Comparison of ENCODE assay signal across 21 cellular contexts in genomic region chr2:238638982-238639341, GRCh38.
DNase-seq lines count a peak whose midpoint lies in the region; ATAC-seq, FAIRE-seq and TF ChIP-seq lines count a peak whose summit lies in the region.
"Had no signal": no experiment of that assay in that cellular context is flagged by ENCODE, and none has a peak within 500 bp of the region (broad histone marks: within the 10 kb centered on the region; RNA-seq: fewer than 3 reads in every experiment).

No MANE protein-coding gene starts in this region.

- TF ChIP-seq CTCF in mammary epithelial cell (conservative IDR thresholded peaks at IDR 0.05 in 1 of 2, IDR thresholded peaks at IDR 0.05 in 1 of 2; ENCODE audit: extremely low read depth in 1 of 2, insufficient read depth in 1 of 2, low read depth in 1 of 2, low read length in 2 of 2) (no peak), esophagus muscularis mucosa (IDR thresholded peaks at IDR 0.05) (no peak), GM23338 (conservative IDR thresholded peaks at IDR 0.05; ENCODE audit: low read depth in 2 of 2) (no peak)

- CTCF ChIA-PET in mammary epithelial cell (lab: Charles Lee; ENCODE audit: low non-redundant PET), result no interaction called here

- no peak overlapping the region for H3K4me3 Mint-ChIP-seq in GM23338
- H3K4me3 Mint-ChIP-seq: CD8-positive, alpha-beta T cell had no signal

- H3K4me1 ChIP-seq in mammary epithelial cell (ENCODE audit: insufficient read depth, low read length) (no peaks in the 10 kb centered on the region), esophagus muscularis mucosa (peaks cover 0 to 6% (median 3%) of the 10 kb centered on the region in 4 donors), GM23338 (ENCODE audit: insufficient read depth) (no peaks in the 10 kb centered on the region)
- H3K4me1 ChIP-seq: Caco-2 had no signal

- no peaks in the 10 kb centered on the region for H3K9me2 ChIP-seq in GM23338 (ENCODE audit: insufficient read depth)
- H3K9me2 ChIP-seq: SK-N-SH had no signal

- H3K4me2 ChIP-seq in mammary epithelial cell (ENCODE audit: insufficient read depth, low read depth, low read length) (no peak overlapping the region), GM23338 (no peak overlapping the region)
- H3K4me2 ChIP-seq: SK-N-SH had no signal

- no peak for DNase-seq in mammary epithelial cell
- peak; percentile 87 for DNase-seq in esophagus muscularis mucosa (ENCODE audit: extremely low spot score)
- DNase-seq in mesenteric fat pad (ENCODE audit: low spot score), result peak; percentile 68
- no peak for DNase-seq in sciatic nerve (ENCODE audit: low spot score)
- no peak for DNase-seq in GM12891 (ENCODE audit: insufficient read length, low spot score)
- DNase-seq in GM23338 (ENCODE audit: low spot score), result no peak
- no peak for DNase-seq in NCI-H1436 (lab: John Stamatoyannopoulos, UW)
- DNase-seq: C1 segment of cervical spinal cord; Caco-2; CD8-positive, alpha-beta T cell; Karpas-422; NCI-H1092 treated with DMSO at 0.1 percent for 48 hours; NCI-H1436 treated with DMSO at 0.1 percent for 48 hours; NCI-H187 treated with DMSO at 0.1 percent for 48 hours; NCI-H524; NCI-H748 treated with DMSO at 0.1 percent for 48 hours; PC-3; SK-N-SH had no signal

- in situ Hi-C loops in mammary epithelial cell (cut with MboI; ENCODE audit: low sequenced_read_pairs in 2 of 2), result no loop called here

- no peak overlapping the region for H3K9ac ChIP-seq in mammary epithelial cell (ENCODE audit: insufficient read depth, low read length)
- H3K9ac ChIP-seq: SK-N-SH had no signal

- no peaks in the 10 kb centered on the region for H3F3A ChIP-seq in GM23338 (replicated peaks; ENCODE audit: low read depth)

- H3K27ac ChIP-seq in mammary epithelial cell (ENCODE audit: insufficient read depth, low read depth, low read length) (no peak overlapping the region), esophagus muscularis mucosa (replicated peaks in 1 of 4) (no peak overlapping the region), GM23338 (ENCODE audit: low read depth) (no peak overlapping the region)

- no peak for FAIRE-seq in GM12891 (lab: Jason Lieb, UNC)
- FAIRE-seq: G401.6 had no signal

- WGBS in mammary epithelial cell (ENCODE audit: low coverage, missing lambda C conversion rate), result 27% methylated on average over 7 of the region's 13 CpGs
- 94% methylated on average over 8 of the region's 13 CpGs for WGBS in esophagus muscularis mucosa

- ATAC-seq in sciatic nerve (peak; percentile 74), GM23338 (no peak)
- ATAC-seq: CD8-positive, alpha-beta T cell; HCT116; HepG2; PC-3 had no signal

- no TSS peak for BruUV-seq in mammary epithelial cell (replicated peaks; lab: Mats Ljungman, UMichigan)

- H3K4me1 Mint-ChIP-seq in GM23338, result no peaks in the 10 kb centered on the region

- no peaks in the 10 kb centered on the region for H4K20me1 ChIP-seq in mammary epithelial cell (ENCODE audit: insufficient read depth, low read length)
- no peaks in the 10 kb centered on the region for H4K20me1 ChIP-seq in GM23338 (replicated peaks; ENCODE audit: insufficient read depth)

- H3K36me3 Mint-ChIP-seq in GM23338 (ENCODE audit: low read depth), result no peaks in the 10 kb centered on the region
- H3K36me3 Mint-ChIP-seq: CD8-positive, alpha-beta T cell had no signal

- H3K9me3 Mint-ChIP-seq in GM23338, result no peaks in the 10 kb centered on the region
- H3K9me3 Mint-ChIP-seq: CD8-positive, alpha-beta T cell had no signal

- H2AFZ ChIP-seq in mammary epithelial cell (ENCODE audit: low read depth, low read length), result peak overlapping the region; percentile 35
- no peak overlapping the region for H2AFZ ChIP-seq in GM23338

- dilution Hi-C loops in mammary epithelial cell (cut with HindIII; ENCODE audit: low sequenced_read_pairs), result loop anchor here (10.0 kb wide), 1 partner anchor 86 kb away; no protein-coding TSS in a partner anchor

- H3K4me3 ChIP-seq in mammary epithelial cell (replicated peaks in 1 of 3; ENCODE audit: insufficient read depth in 1 of 3, low read depth in 2 of 3, low read length in 3 of 3), result no peak overlapping the region
- H3K4me3 ChIP-seq in esophagus muscularis mucosa, result no peak overlapping the region
- H3K4me3 ChIP-seq in GM23338, result no peak overlapping the region

- H3K27ac Mint-ChIP-seq in GM23338, result no peak overlapping the region
- H3K27ac Mint-ChIP-seq: CD8-positive, alpha-beta T cell had no signal

- no peaks in the 10 kb centered on the region for H3K27me3 Mint-ChIP-seq in GM23338 (ENCODE audit: insufficient read depth, low read depth, poor library complexity)

- H3K9me3 ChIP-seq in mammary epithelial cell (replicated peaks; ENCODE audit: insufficient read depth, low read length), result no peaks in the 10 kb centered on the region
- no peaks in the 10 kb centered on the region for H3K9me3 ChIP-seq in esophagus muscularis mucosa
- H3K9me3 ChIP-seq: Caco-2, SK-N-SH had no signal

- no peaks in the 10 kb centered on the region for H3K79me2 ChIP-seq in mammary epithelial cell (ENCODE audit: insufficient read depth, low read length)
- H3K79me2 ChIP-seq in GM23338 (replicated peaks; ENCODE audit: insufficient read depth), result no peaks in the 10 kb centered on the region

- H3K36me3 ChIP-seq in mammary epithelial cell (ENCODE audit: insufficient read depth, low read length), result no peaks in the 10 kb centered on the region
- no peaks in the 10 kb centered on the region for H3K36me3 ChIP-seq in esophagus muscularis mucosa
- H3K36me3 ChIP-seq in GM23338 (ENCODE audit: insufficient read depth), result no peaks in the 10 kb centered on the region

- no peak for TF ChIP-seq EP300 in esophagus muscularis mucosa (IDR thresholded peaks at IDR 0.05)

- H3K27me3 ChIP-seq in mammary epithelial cell (ENCODE audit: insufficient read depth, low read length), result no peaks in the 10 kb centered on the region
- H3K27me3 ChIP-seq in esophagus muscularis mucosa, result no peaks in the 10 kb centered on the region
- H3K27me3 ChIP-seq in GM23338 (ENCODE audit: insufficient read depth), result no peaks in the 10 kb centered on the region

- no peak for TF ChIP-seq POLR2A in esophagus muscularis mucosa (IDR thresholded peaks at IDR 0.05; ENCODE audit: low read depth)
- TF ChIP-seq POLR2A in GM12891 (IDR thresholded peaks at IDR 0.05; ENCODE audit: low read depth, low read length), result no peak

- intact Hi-C loops in mammary epithelial cell (cut with micrococcal nuclease), result no loop called here
- intact Hi-C loops in esophagus muscularis mucosa (cut with DNase I), result no loop called here
- intact Hi-C loops in sciatic nerve (cut with DNase I), result no loop called here

TF ChIP-seq in GM12891, 5 proteins besides CTCF, POLR2A, EP300 and RAD21:
- TF ChIP-seq SPI1 (IDR thresholded peaks at IDR 0.05; ENCODE audit: low read depth, low read length) (no peak), POLR2AphosphoS5 (IDR thresholded peaks at IDR 0.05; ENCODE audit: low read depth, low read length) (no peak), PAX5 (IDR thresholded peaks at IDR 0.05; ENCODE audit: insufficient read depth, low read length, severe bottlenecking) (no peak), POU2F2 (IDR thresholded peaks at IDR 0.05; ENCODE audit: low read depth, low read length) (no peak), TAF1 (IDR thresholded peaks at IDR 0.05; ENCODE audit: low read depth, low read length) (no peak)

TF ChIP-seq in GM23338, 12 proteins besides CTCF, POLR2A, EP300 and RAD21:
- TF ChIP-seq POLR2AphosphoS5 (IDR thresholded peaks at IDR 0.05; ENCODE audit: low read depth), result no peak
- no peak for TF ChIP-seq ETS1 (IDR thresholded peaks at IDR 0.05)
- no peak for TF ChIP-seq CREB1 (CRISPR knock-in tag; IDR thresholded peaks at IDR 0.05; ENCODE audit: low read depth)
- no peak for TF ChIP-seq JUNB (IDR thresholded peaks at IDR 0.05; ENCODE audit: unreplicated experiment)
- TF ChIP-seq ZNF331 (CRISPR knock-in tag; IDR thresholded peaks at IDR 0.05; ENCODE audit: low read depth), result no peak
- no peak for TF ChIP-seq EZH2phosphoT487 (IDR thresholded peaks at IDR 0.05; ENCODE audit: unreplicated experiment)
- TF ChIP-seq ZNF114 (CRISPR knock-in tag; IDR thresholded peaks at IDR 0.05), result no peak

Comparison
In these comparisons a context has a peak if more than half of its experiments do, and no peak if none do; other contexts are left out.
1. DNase-seq: peak in esophagus muscularis mucosa (single experiment) and mesenteric fat pad (single experiment); none in mammary epithelial cell (single experiment), sciatic nerve (single experiment), GM12891 (single experiment), GM23338 (single experiment) and NCI-H1436 (single experiment).